20 cellular contexts compared by ENCODE assay signal in the genomic region with DNA sequence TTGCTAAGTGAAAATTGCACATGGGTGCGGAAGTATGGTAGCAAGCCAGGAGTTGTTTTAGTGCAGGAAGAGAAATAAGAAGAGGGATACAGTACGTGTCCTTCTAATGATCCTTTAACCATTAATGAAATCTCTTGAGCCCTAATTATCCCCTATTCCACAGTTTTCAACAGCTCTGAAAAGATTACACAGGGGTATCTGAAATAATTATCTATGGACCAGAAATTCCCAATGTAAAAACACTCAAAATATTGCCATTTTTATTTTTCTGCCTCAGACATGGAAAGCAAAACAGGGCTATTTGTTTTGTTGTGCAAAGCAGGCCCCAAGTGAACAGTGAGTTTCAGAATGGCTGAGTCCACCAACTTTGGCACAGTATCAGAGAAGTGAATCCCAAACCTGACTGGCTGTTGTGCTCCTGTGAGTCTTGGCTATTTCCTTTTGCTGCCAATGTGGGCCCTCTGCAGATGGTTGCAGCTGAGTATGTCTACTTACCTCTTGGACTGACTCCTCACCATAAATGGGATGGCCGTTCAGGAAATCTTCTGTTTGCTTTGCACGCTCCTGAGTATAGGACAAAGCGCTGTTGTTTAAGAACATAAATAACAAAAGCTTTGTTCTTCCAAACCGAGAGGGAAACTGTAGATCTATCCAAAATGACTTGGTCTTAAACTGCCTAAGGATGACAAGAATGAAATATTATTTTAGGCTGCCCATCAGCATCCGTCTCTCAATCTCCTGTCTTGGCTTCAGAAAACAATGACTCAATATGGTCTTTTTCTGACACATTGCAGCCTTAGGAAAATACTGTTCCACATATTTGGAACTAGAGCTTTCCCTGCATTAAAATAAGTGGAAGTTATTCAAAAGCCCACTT.
DNase-seq lines count a peak whose midpoint lies in the region; ATAC-seq and TF ChIP-seq lines count a peak whose summit lies in the region.
"Had no signal": no experiment of that assay in that cellular context is flagged by ENCODE, and none has a peak within 500 bp of the region (broad histone marks: within the 10 kb centered on the region; RNA-seq: fewer than 3 reads in every experiment).

No MANE protein-coding gene starts in this region.

- H3K4me3 Mint-ChIP-seq in mesothelial cell of epicardium: no peak overlapping the region
- H3K4me3 Mint-ChIP-seq: activated naive CD8-positive, alpha-beta T cell treated with anti-CD3 and anti-CD28 coated beads, Interleukin-2, amount 50 U/mL, for 24 hours; activated T-helper 1 cell treated with anti-CD3 and anti-CD28 coated beads, Interleukin-12 subunit alpha, Interleukin-12 subunit beta, Interleukin-2, Interleukin-4 antibody, amounts not matched to agents 30 ng/mL and 10 ng/mL and 1 ng/mL, durations not matched to agents 14 hours and 24 hours and 36 hours; central memory CD8-positive, alpha-beta T cell; T-helper 2 cell treated with Interferon-gamma antibody and Interleukin-4, amounts not matched to agents 5 μg/mL and 100 μg/mL, for 36 hours had no signal

- WGBS in aorta, 2 donors: 25 to 31% methylated on average over 7 of the region's 7 CpGs

- no peaks in the 10 kb centered on the region for H3K27me3 ChIP-seq in aorta (ENCODE audit: control insufficient read depth in 1 of 2, insufficient read depth in 2 of 2, low read length in 1 of 2)
- H3K27me3 ChIP-seq: transverse colon had no signal

- peaks cover 66% of the 10 kb centered on the region for H3K4me1 Mint-ChIP-seq in mesothelial cell of epicardium
- H3K4me1 Mint-ChIP-seq: activated naive CD8-positive, alpha-beta T cell treated with anti-CD3 and anti-CD28 coated beads, Interleukin-2, amount 50 U/mL, for 24 hours; central memory CD8-positive, alpha-beta T cell had no signal

- H3K36me3 Mint-ChIP-seq in mesothelial cell of epicardium: no peaks in the 10 kb centered on the region

- H3K27ac ChIP-seq in aorta (ENCODE audit: low read depth in 1 of 2, low read length in 2 of 2): peak overlapping the region; percentile 67 to 90
- H3K27ac ChIP-seq: C4-2B, transverse colon had no signal

- intact Hi-C loops in aorta (cut with DNase I): no loop called here

- H3K4me3 ChIP-seq in astrocyte of the spinal cord (ENCODE audit: low read depth, low read length) (no peak overlapping the region), aorta (ENCODE audit: low read length in 2 of 2) (peak overlapping the region; percentile 31 to 69)
- H3K4me3 ChIP-seq: transverse colon had no signal

- TF ChIP-seq CTCF in astrocyte of the spinal cord (IDR thresholded peaks at IDR 0.05; ENCODE audit: low read depth, low read length): no peak
- no peak for TF ChIP-seq CTCF in mesothelial cell of epicardium (IDR thresholded peaks at IDR 0.05; ENCODE audit: unreplicated experiment)

- H3K9me3 ChIP-seq in aorta (ENCODE audit: control insufficient read depth, low read length): no peaks in the 10 kb centered on the region
- H3K9me3 ChIP-seq: transverse colon had no signal

- peak overlapping the region; percentile 25 for H3K27ac Mint-ChIP-seq in mesothelial cell of epicardium
- H3K27ac Mint-ChIP-seq: activated naive CD8-positive, alpha-beta T cell treated with anti-CD3 and anti-CD28 coated beads, Interleukin-2, amount 50 U/mL, for 24 hours; activated T-helper 1 cell treated with anti-CD3 and anti-CD28 coated beads, Interleukin-12 subunit alpha, Interleukin-12 subunit beta, Interleukin-2, Interleukin-4 antibody, amounts not matched to agents 30 ng/mL and 10 ng/mL and 1 ng/mL, durations not matched to agents 14 hours and 24 hours and 36 hours; T-helper 2 cell treated with Interferon-gamma antibody and Interleukin-4, amounts not matched to agents 5 μg/mL and 100 μg/mL, for 36 hours had no signal

- no peaks in the 10 kb centered on the region for H3K36me3 ChIP-seq in aorta (ENCODE audit: control insufficient read depth in 1 of 2, insufficient read depth in 2 of 2, low read length in 1 of 2)
- H3K36me3 ChIP-seq: transverse colon had no signal

- DNase-seq in NCI-H345 treated with DMSO at 0.1 percent for 48 hours (lab: John Stamatoyannopoulos, UW; ENCODE audit: unreplicated experiment) (peak; percentile 2), NCI-H345 (lab: John Stamatoyannopoulos, UW) (no peak), astrocyte of the spinal cord (ENCODE audit: low read depth, low spot score) (peak; percentile 30), mesothelial cell of epicardium (ENCODE audit: low spot score in 2 of 2, unreplicated experiment in 2 of 2) (no peak), aorta (no peak)
- DNase-seq: activated CD4-positive, CD25-positive, alpha-beta regulatory T cell; activated CD8-positive, alpha-beta memory T cell treated with anti-CD3 and anti-CD28 coated beads for 24 hours; activated naive CD8-positive, alpha-beta T cell treated with anti-CD3 and anti-CD28 coated beads, Interleukin-2, amount 50 U/mL, for 24 hours; Kasumi-1; NCI-H1105 treated with DMSO at 0.1 percent for 48 hours; SHP77; stimulated activated CD4-positive, alpha-beta T cell treated with anti-CD3 and anti-CD28 coated beads, Interleukin-4, amount 100 ng/mL, for 24 hours; transverse colon had no signal

- H3K9me3 Mint-ChIP-seq in mesothelial cell of epicardium: no peaks in the 10 kb centered on the region
- H3K9me3 Mint-ChIP-seq: activated naive CD8-positive, alpha-beta T cell treated with anti-CD3 and anti-CD28 coated beads, Interleukin-2, amount 50 U/mL, for 24 hours; activated T-helper 1 cell treated with anti-CD3 and anti-CD28 coated beads, Interleukin-12 subunit alpha, Interleukin-12 subunit beta, Interleukin-2, Interleukin-4 antibody, amounts not matched to agents 30 ng/mL and 10 ng/mL and 1 ng/mL, durations not matched to agents 14 hours and 24 hours and 36 hours; central memory CD8-positive, alpha-beta T cell; T-helper 2 cell treated with Interferon-gamma antibody and Interleukin-4, amounts not matched to agents 5 μg/mL and 100 μg/mL, for 36 hours had no signal

- H3K27me3 Mint-ChIP-seq in mesothelial cell of epicardium (ENCODE audit: low read depth): no peaks in the 10 kb centered on the region
- H3K27me3 Mint-ChIP-seq: activated naive CD8-positive, alpha-beta T cell treated with anti-CD3 and anti-CD28 coated beads, Interleukin-2, amount 50 U/mL, for 24 hours; central memory CD8-positive, alpha-beta T cell had no signal

- peaks cover 5 to 22% of the 10 kb centered on the region in 2 donors for H3K4me1 ChIP-seq in aorta (ENCODE audit: control insufficient read depth in 1 of 2, insufficient read depth in 2 of 2, low read length in 2 of 2)

- peak; percentile 6 for ATAC-seq in aorta (ENCODE audit: low FRiP score)
- ATAC-seq in GM21723 (IDR thresholded peaks at IDR 0.05; ENCODE audit: unreplicated experiment): no peak
- no peak for ATAC-seq in GM19463 (IDR thresholded peaks at IDR 0.05; ENCODE audit: unreplicated experiment)
- no peak for ATAC-seq in GM18519 (IDR thresholded peaks at IDR 0.05; ENCODE audit: low FRiP score, unreplicated experiment)
- ATAC-seq: activated naive CD8-positive, alpha-beta T cell treated with anti-CD3 and anti-CD28 coated beads, Interleukin-2, amount 50 U/mL, for 24 hours had no signal

- in situ Hi-C loops in astrocyte of the spinal cord (cut with HindIII; ENCODE audit: low sequenced_read_pairs): no loop called here

Comparison
In these comparisons a context has a peak if more than half of its experiments do, and no peak if none do; other contexts are left out.
1. DNase-seq: peak in NCI-H345 treated with DMSO at 0.1 percent for 48 hours (single experiment) and astrocyte of the spinal cord (single experiment); none in NCI-H345 (single experiment), mesothelial cell of epicardium (0 of 2) and aorta (0 of 2).